Comparison of ENCODE assay signal across 26 cellular contexts in the genomic region with DNA sequence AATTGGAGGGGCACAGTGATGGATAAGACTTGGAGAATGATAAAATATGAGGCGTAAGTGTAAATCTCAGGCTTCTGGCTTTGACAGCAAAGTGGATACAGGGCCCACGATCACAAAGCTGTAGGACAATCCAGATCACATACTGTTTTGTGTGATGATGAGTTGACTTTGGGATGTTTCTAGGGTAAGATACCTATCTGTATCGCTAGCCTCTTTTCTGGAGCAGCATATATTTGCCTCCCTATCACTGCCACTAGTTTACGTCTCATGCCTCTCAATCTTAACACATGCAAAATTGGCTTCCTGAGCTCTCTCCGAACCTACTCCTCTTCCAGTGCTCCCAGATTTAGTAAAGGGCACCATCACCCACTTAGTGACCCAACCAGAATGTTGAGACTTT.
"Had no signal": no experiment of that assay in that cellular context is flagged by ENCODE, and none has a peak within 500 bp of the region (broad histone marks: within the 10 kb centered on the region; RNA-seq: fewer than 3 reads in every experiment).

No MANE protein-coding gene starts in this region.

- H3K27ac ChIP-seq: stomach, suprapubic skin, testis, thoracic aorta, thyroid gland, tibial artery, tibial nerve, transverse colon, upper lobe of left lung, upper lobe of right lung, uterus, vagina had no signal

- H3K9me3 ChIP-seq: stomach, suprapubic skin, testis, thoracic aorta, thyroid gland, tibial artery, tibial nerve, transverse colon, upper lobe of left lung, upper lobe of right lung, uterus, vagina had no signal

- ATAC-seq: stimulated activated effector memory CD8-positive, alpha-beta T cell treated with anti-CD3 and anti-CD28 coated beads, Interleukin-12 subunit alpha, Interleukin-12 subunit beta, amount 100 ng/mL, for 72 hours; stimulated activated memory B cell treated with anti-CD40 and anti-IgM and Interleukin-4, amounts not matched to agents 10 μg/mL and 1 μg/mL and 100 μg/mL, for 72 hours; stimulated activated naive B cell treated with anti-CD40 and anti-IgM and Interleukin-4, amounts not matched to agents 10 μg/mL and 1 μg/mL and 100 μg/mL, for 72 hours; stimulated activated naive CD8-positive, alpha-beta T cell treated with anti-CD3 and anti-CD28 coated beads, Interleukin-15, amount 100 ng/mL, for 72 hours; stimulated activated naive CD8-positive, alpha-beta T cell treated with anti-CD3 and anti-CD28 coated beads, Interleukin-15, Interleukin-2, amounts not matched to agents 100 U/mL and 50 U/mL, for 24 hours; upper lobe of right lung had no signal

- H3K4me3 ChIP-seq: stomach, suprapubic skin, testis, thoracic aorta, thyroid gland, tibial artery, tibial nerve, transverse colon, upper lobe of left lung, upper lobe of right lung, uterus, vagina had no signal

- DNase-seq: stimulated activated CD4-positive, alpha-beta T cell treated with anti-CD3 and anti-CD28 coated beads, Interleukin-2, amount 100 ng/mL, for 48 hours; stimulated activated CD4-positive, alpha-beta T cell treated with anti-CD3 and anti-CD28 coated beads, Interleukin-4, amount 100 ng/mL, for 1 hour; stimulated activated CD4-positive, alpha-beta T cell treated with anti-CD3 and anti-CD28 coated beads, Interleukin-4, amount 100 ng/mL, for 4 hours; stimulated activated CD8-positive, alpha-beta memory T cell treated with anti-CD3 and anti-CD28 coated beads, Interleukin-4, amount 100 ng/mL, for 48 hours; stimulated activated naive B cell treated with anti-CD40 and anti-IgM and Interleukin-4, amounts not matched to agents 10 μg/mL and 1 μg/mL and 100 μg/mL, for 72 hours; stimulated activated naive CD4-positive, alpha-beta T cell; stimulated activated naive CD4-positive, alpha-beta T cell treated with Interleukin-2 at 50 U/mL for 16 hours; stimulated activated naive CD8-positive, alpha-beta T cell treated with anti-CD3 and anti-CD28 coated beads, Interleukin-15, amount 100 ng/mL, for 72 hours; stimulated activated naive CD8-positive, alpha-beta T cell treated with anti-CD3 and anti-CD28 coated beads, Interleukin-15, Interleukin-2, amounts not matched to agents 100 U/mL and 50 U/mL, for 24 hours; stomach; substantia nigra; testis; thyroid gland; tibial artery; transverse colon; trophoblast cell; upper lobe of left lung; upper lobe of right lung; uterus had no signal

- H3K4me1 ChIP-seq: stomach, suprapubic skin, testis, thyroid gland, tibial artery, tibial nerve, transverse colon, upper lobe of left lung, upper lobe of right lung, uterus, vagina had no signal

- H3K36me3 ChIP-seq: stomach, suprapubic skin, thoracic aorta, thyroid gland, tibial artery, tibial nerve, transverse colon, upper lobe of left lung, upper lobe of right lung, uterus, vagina had no signal

- FAIRE-seq: urothelium cell line had no signal

- H3K27me3 ChIP-seq: stomach, suprapubic skin, testis, thyroid gland, tibial artery, tibial nerve, transverse colon, upper lobe of left lung, upper lobe of right lung, uterus, vagina had no signal
